In genomic region chr2:165192729-165193128, GRCh38 we compare ENCODE assay signal across 14 cellular contexts. TPM values are rescaled to one million over a fixed set of nuclear protein-coding genes. Genes with fewer than 3 reads are reported as not detected.
A peak's percentile ranks its signal among the peaks of the same experiment; 100 is the strongest.
DNase-seq lines count a peak whose midpoint lies in the region; ATAC-seq and TF ChIP-seq lines count a peak whose summit lies in the region.
"Had no signal": no experiment of that assay in that cellular context is flagged by ENCODE, and none has a peak within 500 bp of the region (broad histone marks: within the 10 kb centered on the region; RNA-seq: fewer than 3 reads in every experiment).

No MANE protein-coding gene starts in this region.

- peaks cover 22% of the 10 kb centered on the region for H3K4me1 Mint-ChIP-seq in stimulated activated memory B cell treated with anti-CD40 and anti-IgM and Interleukin-4, amounts not matched to agents 10 μg/mL and 1 μg/mL and 100 μg/mL, for 72 hours

- H3K27ac Mint-ChIP-seq in stimulated activated memory B cell treated with anti-CD40 and anti-IgM and Interleukin-4, amounts not matched to agents 10 μg/mL and 1 μg/mL and 100 μg/mL, for 72 hours, result no peak overlapping the region

- H3K27me3 Mint-ChIP-seq in stimulated activated memory B cell treated with anti-CD40 and anti-IgM and Interleukin-4, amounts not matched to agents 10 μg/mL and 1 μg/mL and 100 μg/mL, for 72 hours, result peaks cover 20% of the 10 kb centered on the region

- H3K27me3 ChIP-seq in A673 (replicated peaks; ENCODE audit: insufficient read depth, low read depth, low read length, poor library complexity), result no peaks in the 10 kb centered on the region
- H3K27me3 ChIP-seq: ovary had no signal

- H3K9me3 ChIP-seq in A673 (ENCODE audit: low read depth, low read length, poor library complexity, severe bottlenecking), result no peaks in the 10 kb centered on the region
- H3K9me3 ChIP-seq: ovary had no signal

- H3K4me3 Mint-ChIP-seq in stimulated activated memory B cell treated with anti-CD40 and anti-IgM and Interleukin-4, amounts not matched to agents 10 μg/mL and 1 μg/mL and 100 μg/mL, for 72 hours, result no peak overlapping the region

- H3K9me3 Mint-ChIP-seq in stimulated activated memory B cell treated with anti-CD40 and anti-IgM and Interleukin-4, amounts not matched to agents 10 μg/mL and 1 μg/mL and 100 μg/mL, for 72 hours, result no peaks in the 10 kb centered on the region

- no TSS peak for BruUV-seq in A673 (replicated peaks; lab: Mats Ljungman, UMichigan)

- H3K36me3 ChIP-seq in A673 (ENCODE audit: insufficient read depth, low read length, poor library complexity, severe bottlenecking), result no peaks in the 10 kb centered on the region
- H3K36me3 ChIP-seq: ovary had no signal

- CTCF ChIA-PET in A673 (lab: Charles Lee), result no interaction called here

- DNase-seq in NCI-H2227 treated with DMSO at 0.1 percent for 48 hours (lab: John Stamatoyannopoulos, UW), result no peak
- no peak for DNase-seq in A673 (ENCODE audit: low spot score)
- no peak for DNase-seq in OCI-M1 (lab: John Stamatoyannopoulos, UW)
- DNase-seq in KBM-7, result no peak
- DNase-seq: activated CD4-positive, alpha-beta T cell treated with anti-CD3 and anti-CD28 coated beads for 1 hour; kidney; ovary; substantia nigra had no signal

- ATAC-seq in GM19372 (IDR thresholded peaks at IDR 0.05; ENCODE audit: low read depth, unreplicated experiment) (peak; percentile 33), HG02623 (IDR thresholded peaks at IDR 0.05; ENCODE audit: unreplicated experiment) (peak; percentile 22), HG03354 (IDR thresholded peaks at IDR 0.05; ENCODE audit: poor library complexity, severe bottlenecking, unreplicated experiment) (peak; percentile 42)
- peak; percentile 53 for ATAC-seq in stimulated activated memory B cell treated with anti-CD40 and anti-IgM and Interleukin-4, amounts not matched to agents 10 μg/mL and 1 μg/mL and 100 μg/mL, for 72 hours

- no peak for TF ChIP-seq CTCF in A673 (conservative IDR thresholded peaks at IDR 0.05; ENCODE audit: low read depth, low read length)

- H3K27ac ChIP-seq in A673 (ENCODE audit: low read depth, low read length, poor library complexity, severe bottlenecking), result no peak overlapping the region
- H3K27ac ChIP-seq: C4-2B, ovary had no signal

- in situ Hi-C loops in KBM-7 (cut with MboI; ENCODE audit: low pct_unique_long_range_greater_than_20kb, low sequenced_read_pairs), result no loop called here

- no peak overlapping the region for H3K4me3 ChIP-seq in A673 (ENCODE audit: low read depth, low read length, poor library complexity, severe bottlenecking)
- H3K4me3 ChIP-seq: ovary had no signal

- POLR2A ChIA-PET in A673 (lab: Charles Lee; ENCODE audit: low non-redundant PET), result no interaction called here

- intact Hi-C loops in A673 (cut with micrococcal nuclease; ENCODE audit: unreplicated experiment), result no loop called here

- H3K36me3 Mint-ChIP-seq in stimulated activated memory B cell treated with anti-CD40 and anti-IgM and Interleukin-4, amounts not matched to agents 10 μg/mL and 1 μg/mL and 100 μg/mL, for 72 hours, result no peaks in the 10 kb centered on the region

- peaks cover 10% of the 10 kb centered on the region for H3K4me1 ChIP-seq in A673 (ENCODE audit: insufficient read depth, low read length, poor library complexity, severe bottlenecking)

RNA-seq across cellular contexts. Expression of gene SCN3A, which starts 11.1 kb away (rescaled TPM):
- total RNA-seq in A673 (2021), result 0.04 and 0.07 TPM in 2 replicates
- total RNA-seq: endothelial cell of umbilical vein had no signal

RNA-seq across cellular contexts. Expression of gene SCN2A, which starts 46.5 kb away (rescaled TPM):
- 0.73 and 0.79 TPM in 2 replicates for total RNA-seq in A673 (2021)
- total RNA-seq: endothelial cell of umbilical vein had no signal
